In genomic region chr1:115029526-115029925, GRCh38 we compare ENCODE assay signal across 27 cellular contexts. TPM values are rescaled to one million over a fixed set of nuclear protein-coding genes. Genes with fewer than 3 reads are reported as not detected.
DNase-seq lines count a peak whose midpoint lies in the region; ATAC-seq, FAIRE-seq and TF ChIP-seq lines count a peak whose summit lies in the region.
"Had no signal": no experiment of that assay in that cellular context is flagged by ENCODE, and none has a peak within 500 bp of the region (broad histone marks: within the 10 kb centered on the region; RNA-seq: fewer than 3 reads in every experiment).

Gene TSHB (plus strand): TSS chr1:115029826. CDS start chr1:115033363, 3,537 bp downstream.

- TF ChIP-seq EP300 in gastroesophageal sphincter (IDR thresholded peaks at IDR 0.05): no peak

- H3K9me3 ChIP-seq in gastroesophageal sphincter (no peaks in the 10 kb centered on the region), neural progenitor cell (ENCODE audit: low read depth) (no peaks in the 10 kb centered on the region)
- H3K9me3 ChIP-seq: A549; BLaER1 treated with 17β-estradiol and CSF1 and Interleukin-3, amounts not matched to agents 10 nM and 100 nM; Caco-2 had no signal

- H3K79me2 ChIP-seq in neural progenitor cell (ENCODE audit: low read depth): no peaks in the 10 kb centered on the region

- H3K27ac ChIP-seq in gastroesophageal sphincter: no peak within 1 kb of the TSS
- no peak within 1 kb of the TSS for H3K27ac ChIP-seq in neural progenitor cell
- H3K27ac ChIP-seq: 22Rv1; A549; BLaER1 treated with 17β-estradiol and CSF1 and Interleukin-3, amounts not matched to agents 10 nM and 100 nM; C4-2B had no signal

- H3K4me1 ChIP-seq in gastroesophageal sphincter (no peaks in the 10 kb centered on the region), neural progenitor cell (no peaks in the 10 kb centered on the region)
- H3K4me1 ChIP-seq: A549; BLaER1 treated with 17β-estradiol and CSF1 and Interleukin-3, amounts not matched to agents 10 nM and 100 nM; Caco-2 had no signal

- no peaks in the 10 kb centered on the region for H3K36me3 Mint-ChIP-seq in neural progenitor cell
- H3K36me3 Mint-ChIP-seq: CD8-positive, alpha-beta T cell had no signal

- no peaks in the 10 kb centered on the region for H3K27me3 Mint-ChIP-seq in neural progenitor cell (ENCODE audit: insufficient read depth, low read depth)

- peak; percentile 62 for FAIRE-seq in RCC 7860 (lab: Jason Lieb, UNC)
- FAIRE-seq: A549, GM12891, GM19239 had no signal

- H3K9ac ChIP-seq in neural progenitor cell: no peak within 1 kb of the TSS
- H3K9ac ChIP-seq: BLaER1 treated with 17β-estradiol and CSF1 and Interleukin-3, amounts not matched to agents 10 nM and 100 nM had no signal

- no peak for TF ChIP-seq CTCF in gastroesophageal sphincter (IDR thresholded peaks at IDR 0.05)
- no peak for TF ChIP-seq CTCF in neural progenitor cell (IDR thresholded peaks at IDR 0.05)

- H3K4me3 Mint-ChIP-seq in neural progenitor cell: no peak within 1 kb of the TSS
- H3K4me3 Mint-ChIP-seq: B cell; CD4-positive, alpha-beta T cell; CD8-positive, alpha-beta T cell had no signal

- no peak for TF ChIP-seq POLR2A in gastroesophageal sphincter (IDR thresholded peaks at IDR 0.05)

- ATAC-seq in gastroesophageal sphincter: no peak
- ATAC-seq: A549; CD8-positive, alpha-beta T cell had no signal

- no peak within 1 kb of the TSS for H2AFZ ChIP-seq in neural progenitor cell (replicated peaks)

- H3K4me2 ChIP-seq in neural progenitor cell: no peak within 1 kb of the TSS
- H3K4me2 ChIP-seq: A549; BLaER1 treated with 17β-estradiol and CSF1 and Interleukin-3, amounts not matched to agents 10 nM and 100 nM had no signal

- H3K4me3 ChIP-seq in gastroesophageal sphincter (no peak within 1 kb of the TSS), neural progenitor cell (no peak within 1 kb of the TSS)
- H3K4me3 ChIP-seq: A549; BLaER1 treated with 17β-estradiol and CSF1 and Interleukin-3, amounts not matched to agents 10 nM and 100 nM had no signal

- peak; percentile 32 for DNase-seq in NCI-H82 (lab: John Stamatoyannopoulos, UW)
- DNase-seq in NCI-H82 treated with DMSO at 0.1 percent for 48 hours (lab: John Stamatoyannopoulos, UW; ENCODE audit: unreplicated experiment): no peak
- no peak for DNase-seq in RCC 7860 (ENCODE audit: low spot score)
- no peak for DNase-seq in neural progenitor cell (ENCODE audit: low spot score)
- DNase-seq: AML-193; Caco-2; Calu3; CD4-positive, alpha-beta T cell; CD8-positive, alpha-beta T cell; DMS 273 treated with DMSO at 0.1 percent for 48 hours; DMS153; DMS53; DMS79; DND-41; EL; GF-D8 had no signal

- H3K36me3 ChIP-seq in gastroesophageal sphincter (no peaks in the 10 kb centered on the region), neural progenitor cell (no peaks in the 10 kb centered on the region)
- H3K36me3 ChIP-seq: BLaER1 treated with 17β-estradiol and CSF1 and Interleukin-3, amounts not matched to agents 10 nM and 100 nM had no signal

- no peaks in the 10 kb centered on the region for H4K20me1 ChIP-seq in neural progenitor cell (ENCODE audit: low read depth)
- H4K20me1 ChIP-seq: BLaER1 treated with 17β-estradiol and CSF1 and Interleukin-3, amounts not matched to agents 10 nM and 100 nM had no signal

- H3K27me3 ChIP-seq in gastroesophageal sphincter: no peaks in the 10 kb centered on the region
- no peaks in the 10 kb centered on the region for H3K27me3 ChIP-seq in neural progenitor cell
- H3K27me3 ChIP-seq: BLaER1 treated with 17β-estradiol and CSF1 and Interleukin-3, amounts not matched to agents 10 nM and 100 nM had no signal

- no peaks in the 10 kb centered on the region for H3F3A ChIP-seq in neural progenitor cell (ENCODE audit: low read depth)

- no peaks in the 10 kb centered on the region for H3K9me3 Mint-ChIP-seq in neural progenitor cell
- H3K9me3 Mint-ChIP-seq: CD4-positive, alpha-beta T cell; CD8-positive, alpha-beta T cell had no signal

- no peak within 1 kb of the TSS for H3K27ac Mint-ChIP-seq in neural progenitor cell
- H3K27ac Mint-ChIP-seq: B cell; CD4-positive, alpha-beta T cell; CD8-positive, alpha-beta T cell had no signal

- no peaks in the 10 kb centered on the region for H3K4me1 Mint-ChIP-seq in neural progenitor cell
- H3K4me1 Mint-ChIP-seq: B cell had no signal

RNA-seq across cellular contexts. Expression of gene TSHB, which starts in this region (rescaled TPM):
- total RNA-seq in gastroesophageal sphincter (not detected), neural progenitor cell (ENCODE audit: low replicate concordance) (not detected in 2 replicates)
- total RNA-seq: A172; B cell; Caco-2; Calu3; CD4-positive, alpha-beta T cell; CD8-positive, alpha-beta T cell; Daoy; G401 had no signal
